Comparison of ENCODE assay signal across 1 cellular context in the genomic region with DNA sequence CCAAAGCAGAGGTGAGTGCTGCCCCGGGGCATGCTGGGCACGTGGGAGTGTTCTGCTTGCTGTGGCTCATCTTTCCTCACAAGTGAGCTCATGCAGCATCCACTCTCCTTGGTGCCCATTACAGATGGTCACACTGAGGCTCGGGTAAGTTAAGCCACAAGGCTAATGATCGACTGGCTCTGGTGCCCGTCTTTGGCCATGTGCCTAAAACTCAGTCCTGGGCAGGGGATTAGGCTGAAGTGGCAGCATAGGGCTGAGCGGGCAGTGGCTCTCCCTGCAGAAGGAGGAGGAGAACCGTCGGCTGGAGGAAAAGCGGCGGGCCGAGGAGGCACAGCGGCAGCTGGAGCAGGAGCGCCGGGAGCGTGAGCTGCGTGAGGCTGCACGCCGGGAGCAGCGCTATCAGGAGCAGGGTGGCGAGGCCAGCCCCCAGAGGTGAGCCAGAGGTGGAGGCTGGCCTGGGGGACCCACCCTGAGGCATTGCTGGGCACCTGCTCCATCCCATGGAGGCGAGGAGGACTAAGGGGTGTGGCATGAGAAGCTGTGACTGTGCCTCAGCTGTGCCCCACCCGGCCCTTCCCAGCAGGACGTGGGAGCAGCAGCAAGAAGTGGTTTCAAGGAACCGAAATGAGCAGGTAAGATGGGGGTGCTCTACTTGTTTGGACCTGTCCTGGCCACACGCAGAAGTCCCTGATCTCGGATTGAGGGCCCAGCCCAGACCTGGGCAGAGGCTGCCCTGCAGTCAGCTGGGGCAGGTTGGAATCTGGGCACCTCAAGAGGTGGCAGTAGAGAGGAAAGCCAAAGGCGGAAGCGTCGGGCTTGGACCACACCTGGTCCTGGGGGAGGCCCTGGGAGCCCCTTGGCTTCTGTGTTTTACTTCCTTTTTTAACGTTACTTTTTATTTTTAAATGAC.
TF ChIP-seq lines count a peak whose summit lies in the region.

No MANE protein-coding gene starts in this region.

TF ChIP-seq in HepG2, 621 proteins besides CTCF, POLR2A, EP300 and RAD21:
- 0 out of 2 replicates have a peak, but pooled peaks have one; percentile 24 for TF ChIP-seq RBFOX2 (IDR thresholded peaks at IDR 0.05; ENCODE audit: low read depth, low read length)
- TF ChIP-seq, protein P1, sequence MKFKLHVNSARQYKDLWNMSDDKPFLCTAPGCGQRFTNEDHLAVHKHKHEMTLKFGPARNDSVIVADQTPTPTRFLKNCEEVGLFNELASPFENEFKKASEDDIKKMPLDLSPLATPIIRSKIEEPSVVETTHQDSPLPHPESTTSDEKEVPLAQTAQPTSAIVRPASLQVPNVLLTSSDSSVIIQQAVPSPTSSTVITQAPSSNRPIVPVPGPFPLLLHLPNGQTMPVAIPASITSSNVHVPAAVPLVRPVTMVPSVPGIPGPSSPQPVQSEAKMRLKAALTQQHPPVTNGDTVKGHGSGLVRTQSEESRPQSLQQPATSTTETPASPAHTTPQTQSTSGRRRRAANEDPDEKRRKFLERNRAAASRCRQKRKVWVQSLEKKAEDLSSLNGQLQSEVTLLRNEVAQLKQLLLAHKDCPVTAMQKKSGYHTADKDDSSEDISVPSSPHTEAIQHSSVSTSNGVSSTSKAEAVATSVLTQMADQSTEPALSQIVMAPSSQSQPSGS (CRISPR knock-in tag; IDR thresholded peaks at IDR 0.05), result no peak
